Comparison of ENCODE assay signal across 1 cellular context in genomic region chr12:73076760-73077159, GRCh38.
TF ChIP-seq lines count a peak whose summit lies in the region.

No MANE protein-coding gene starts in this region.

TF ChIP-seq in liver, 16 proteins besides CTCF, POLR2A, EP300 and RAD21 (continued from another document):
- TF ChIP-seq, protein P1, sequence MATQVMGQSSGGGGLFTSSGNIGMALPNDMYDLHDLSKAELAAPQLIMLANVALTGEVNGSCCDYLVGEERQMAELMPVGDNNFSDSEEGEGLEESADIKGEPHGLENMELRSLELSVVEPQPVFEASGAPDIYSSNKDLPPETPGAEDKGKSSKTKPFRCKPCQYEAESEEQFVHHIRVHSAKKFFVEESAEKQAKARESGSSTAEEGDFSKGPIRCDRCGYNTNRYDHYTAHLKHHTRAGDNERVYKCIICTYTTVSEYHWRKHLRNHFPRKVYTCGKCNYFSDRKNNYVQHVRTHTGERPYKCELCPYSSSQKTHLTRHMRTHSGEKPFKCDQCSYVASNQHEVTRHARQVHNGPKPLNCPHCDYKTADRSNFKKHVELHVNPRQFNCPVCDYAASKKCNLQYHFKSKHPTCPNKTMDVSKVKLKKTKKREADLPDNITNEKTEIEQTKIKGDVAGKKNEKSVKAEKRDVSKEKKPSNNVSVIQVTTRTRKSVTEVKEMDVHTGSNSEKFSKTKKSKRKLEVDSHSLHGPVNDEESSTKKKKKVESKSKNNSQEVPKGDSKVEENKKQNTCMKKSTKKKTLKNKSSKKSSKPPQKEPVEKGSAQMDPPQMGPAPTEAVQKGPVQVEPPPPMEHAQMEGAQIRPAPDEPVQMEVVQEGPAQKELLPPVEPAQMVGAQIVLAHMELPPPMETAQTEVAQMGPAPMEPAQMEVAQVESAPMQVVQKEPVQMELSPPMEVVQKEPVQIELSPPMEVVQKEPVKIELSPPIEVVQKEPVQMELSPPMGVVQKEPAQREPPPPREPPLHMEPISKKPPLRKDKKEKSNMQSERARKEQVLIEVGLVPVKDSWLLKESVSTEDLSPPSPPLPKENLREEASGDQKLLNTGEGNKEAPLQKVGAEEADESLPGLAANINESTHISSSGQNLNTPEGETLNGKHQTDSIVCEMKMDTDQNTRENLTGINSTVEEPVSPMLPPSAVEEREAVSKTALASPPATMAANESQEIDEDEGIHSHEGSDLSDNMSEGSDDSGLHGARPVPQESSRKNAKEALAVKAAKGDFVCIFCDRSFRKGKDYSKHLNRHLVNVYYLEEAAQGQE (IDR thresholded peaks at IDR 0.05) = no peak
- TF ChIP-seq YY1 (IDR thresholded peaks at IDR 0.05) (peak; percentile 52), TAF1 (conservative IDR thresholded peaks at IDR 0.05) (no peak), HNF4G (IDR thresholded peaks at IDR 0.05) (peak; percentile 40), SP1 (IDR thresholded peaks at IDR 0.05) (peak; percentile 59), ZBTB33 (IDR thresholded peaks at IDR 0.05) (peak; percentile 32), NR2F2 (IDR thresholded peaks at IDR 0.05) (no peak), JUND (IDR thresholded peaks at IDR 0.05) (peak in 1 of 2 donors; percentile 74), FOXA2 (IDR thresholded peaks at IDR 0.05) (peak; percentile 92), FOXA1 (IDR thresholded peaks at IDR 0.05) (peak; percentile 83), HNF4A (conservative IDR thresholded peaks at IDR 0.05) (peak; percentile 88 to 94), RXRA (IDR thresholded peaks at IDR 0.05) (peak; percentile 39 to 75), GABPA (IDR thresholded peaks at IDR 0.05 in 1 of 2, conservative IDR thresholded peaks at IDR 0.05 in 1 of 2) (no peak)
- TF ChIP-seq, protein P2, sequence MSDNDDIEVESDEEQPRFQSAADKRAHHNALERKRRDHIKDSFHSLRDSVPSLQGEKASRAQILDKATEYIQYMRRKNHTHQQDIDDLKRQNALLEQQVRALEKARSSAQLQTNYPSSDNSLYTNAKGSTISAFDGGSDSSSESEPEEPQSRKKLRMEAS (IDR thresholded peaks at IDR 0.05) = peak; percentile 57
